In the genomic region with DNA sequence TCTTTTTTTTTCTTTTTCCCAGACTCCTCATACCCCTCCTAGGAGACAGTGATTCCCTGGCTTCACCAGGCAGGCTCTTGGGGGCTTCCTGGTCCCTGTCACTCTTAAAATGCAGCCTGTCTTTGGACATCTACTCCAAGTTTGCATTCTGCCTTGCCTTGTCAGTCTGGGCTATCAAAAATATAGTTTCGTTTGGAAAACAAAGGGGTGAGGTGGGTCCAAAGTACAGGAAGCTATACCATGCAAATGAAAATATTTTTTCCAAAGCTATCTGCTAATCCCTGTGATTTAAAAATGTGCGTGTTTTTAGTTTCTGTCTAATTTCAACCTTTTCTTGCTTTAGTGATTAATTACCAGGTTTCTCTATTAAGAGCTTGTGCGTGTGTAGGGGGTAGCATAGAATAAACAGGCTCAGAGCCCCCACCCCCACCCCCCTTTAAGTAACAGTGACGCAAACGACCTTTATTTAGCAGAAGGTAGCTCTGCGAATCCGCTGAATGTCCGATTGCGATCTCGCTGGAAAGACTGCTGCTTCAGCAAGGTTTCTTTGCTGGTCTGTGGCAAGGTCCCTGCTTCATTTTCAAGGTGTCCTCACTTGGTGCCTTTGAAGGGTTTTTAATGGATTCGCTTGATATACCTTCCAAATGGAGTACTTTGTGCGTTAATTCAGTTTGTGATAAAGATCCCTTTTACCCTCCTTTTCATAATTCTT, we compare ENCODE assay signal across 1 cellular context.
TF ChIP-seq lines count a peak whose summit lies in the region.

No MANE protein-coding gene starts in this region.

TF ChIP-seq in HepG2, 621 proteins besides CTCF, POLR2A, EP300 and RAD21 (continued from another document):
- TF ChIP-seq, protein P1, sequence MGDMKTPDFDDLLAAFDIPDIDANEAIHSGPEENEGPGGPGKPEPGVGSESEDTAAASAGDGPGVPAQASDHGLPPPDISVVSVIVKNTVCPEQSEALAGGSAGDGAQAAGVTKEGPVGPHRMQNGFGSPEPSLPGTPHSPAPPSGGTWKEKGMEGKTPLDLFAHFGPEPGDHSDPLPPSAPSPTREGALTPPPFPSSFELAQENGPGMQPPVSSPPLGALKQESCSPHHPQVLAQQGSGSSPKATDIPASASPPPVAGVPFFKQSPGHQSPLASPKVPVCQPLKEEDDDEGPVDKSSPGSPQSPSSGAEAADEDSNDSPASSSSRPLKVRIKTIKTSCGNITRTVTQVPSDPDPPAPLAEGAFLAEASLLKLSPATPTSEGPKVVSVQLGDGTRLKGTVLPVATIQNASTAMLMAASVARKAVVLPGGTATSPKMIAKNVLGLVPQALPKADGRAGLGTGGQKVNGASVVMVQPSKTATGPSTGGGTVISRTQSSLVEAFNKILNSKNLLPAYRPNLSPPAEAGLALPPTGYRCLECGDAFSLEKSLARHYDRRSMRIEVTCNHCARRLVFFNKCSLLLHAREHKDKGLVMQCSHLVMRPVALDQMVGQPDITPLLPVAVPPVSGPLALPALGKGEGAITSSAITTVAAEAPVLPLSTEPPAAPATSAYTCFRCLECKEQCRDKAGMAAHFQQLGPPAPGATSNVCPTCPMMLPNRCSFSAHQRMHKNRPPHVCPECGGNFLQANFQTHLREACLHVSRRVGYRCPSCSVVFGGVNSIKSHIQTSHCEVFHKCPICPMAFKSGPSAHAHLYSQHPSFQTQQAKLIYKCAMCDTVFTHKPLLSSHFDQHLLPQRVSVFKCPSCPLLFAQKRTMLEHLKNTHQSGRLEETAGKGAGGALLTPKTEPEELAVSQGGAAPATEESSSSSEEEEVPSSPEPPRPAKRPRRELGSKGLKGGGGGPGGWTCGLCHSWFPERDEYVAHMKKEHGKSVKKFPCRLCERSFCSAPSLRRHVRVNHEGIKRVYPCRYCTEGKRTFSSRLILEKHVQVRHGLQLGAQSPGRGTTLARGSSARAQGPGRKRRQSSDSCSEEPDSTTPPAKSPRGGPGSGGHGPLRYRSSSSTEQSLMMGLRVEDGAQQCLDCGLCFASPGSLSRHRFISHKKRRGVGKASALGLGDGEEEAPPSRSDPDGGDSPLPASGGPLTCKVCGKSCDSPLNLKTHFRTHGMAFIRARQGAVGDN (CRISPR knock-in tag; IDR thresholded peaks at IDR 0.05): no peak
- TF ChIP-seq CHD2 (IDR thresholded peaks at IDR 0.05; ENCODE audit: low read depth, low read length): no peak
